Comparison of ENCODE assay signal across 1 cellular context in the genomic region with DNA sequence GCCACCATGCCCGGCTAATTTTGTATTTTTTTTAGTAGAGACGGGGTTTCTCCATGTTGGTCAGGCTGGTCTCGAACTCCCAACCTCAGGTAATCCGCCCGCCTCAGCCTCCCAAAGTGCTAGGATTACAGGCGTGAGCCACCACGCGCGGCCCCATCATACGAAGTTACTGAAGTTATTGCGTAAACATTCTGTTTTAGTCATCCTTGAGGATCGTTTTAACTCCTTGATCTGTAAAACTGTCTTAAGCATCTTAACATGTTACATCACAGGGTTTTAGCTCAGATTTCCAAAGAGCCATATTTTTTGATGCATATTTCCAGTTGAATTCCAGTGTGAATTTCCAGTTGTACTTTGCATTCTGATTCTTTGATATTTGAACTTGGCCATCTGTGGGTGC.
A peak's percentile ranks its signal among the peaks of the same experiment; 100 is the strongest.
TF ChIP-seq lines count a peak whose summit lies in the region.

No MANE protein-coding gene starts in this region.

TF ChIP-seq in IMR-90, 13 proteins besides CTCF, POLR2A, EP300 and RAD21:
- TF ChIP-seq CEBPB (IDR thresholded peaks at IDR 0.05; ENCODE audit: low read depth, low read length) = peak; percentile 79
